18 cellular contexts compared by ENCODE assay signal in genomic region chr3:189966843-189967242, GRCh38.
DNase-seq lines count a peak whose midpoint lies in the region; ATAC-seq and TF ChIP-seq lines count a peak whose summit lies in the region.
"Had no signal": no experiment of that assay in that cellular context is flagged by ENCODE, and none has a peak within 500 bp of the region (broad histone marks: within the 10 kb centered on the region; RNA-seq: fewer than 3 reads in every experiment).

No MANE protein-coding gene starts in this region.

- H3K4me3 ChIP-seq in GM12865 (ENCODE audit: low read depth, low read length) = peak overlapping the region; percentile 19; the same call in 1 of the 2 replicates
- H3K4me3 ChIP-seq: gastrocnemius medialis, HAP-1, prostate gland, smooth muscle cell had no signal

- TF ChIP-seq CTCF in GM12865 (IDR thresholded peaks at IDR 0.05; ENCODE audit: insufficient read depth, low read depth, low read length, missing control alignments) = no peak

- DNase-seq in GM12865 (ENCODE audit: low read depth) = peak; percentile 73
- no peak for DNase-seq in amniotic stem cell (lab: John Stamatoyannopoulos, UW)
- no peak for DNase-seq in inferior parietal cortex (ENCODE audit: extremely low spot score)
- no peak for DNase-seq in HuH-7 (ENCODE audit: low spot score)
- DNase-seq: 8988T; activated gamma-delta T cell; gastrocnemius medialis; left colon; NCI-H187 treated with DMSO at 0.1 percent for 48 hours; NCI-H446 treated with DMSO at 0.1 percent for 48 hours; stimulated activated CD4-positive, alpha-beta T cell treated with anti-CD3 and anti-CD28 coated beads, Interleukin-4, amount 100 ng/mL, for 4 hours had no signal

- ATAC-seq in GM21360 (IDR thresholded peaks at IDR 0.05; ENCODE audit: unreplicated experiment) (peak; percentile 82), HG02623 (IDR thresholded peaks at IDR 0.05; ENCODE audit: unreplicated experiment) (peak; percentile 46), HG03354 (IDR thresholded peaks at IDR 0.05; ENCODE audit: poor library complexity, severe bottlenecking, unreplicated experiment) (peak; percentile 69), GM19467 (IDR thresholded peaks at IDR 0.05; ENCODE audit: unreplicated experiment) (no peak)
